ENCODE assay signal across 14 cellular contexts in the genomic region with DNA sequence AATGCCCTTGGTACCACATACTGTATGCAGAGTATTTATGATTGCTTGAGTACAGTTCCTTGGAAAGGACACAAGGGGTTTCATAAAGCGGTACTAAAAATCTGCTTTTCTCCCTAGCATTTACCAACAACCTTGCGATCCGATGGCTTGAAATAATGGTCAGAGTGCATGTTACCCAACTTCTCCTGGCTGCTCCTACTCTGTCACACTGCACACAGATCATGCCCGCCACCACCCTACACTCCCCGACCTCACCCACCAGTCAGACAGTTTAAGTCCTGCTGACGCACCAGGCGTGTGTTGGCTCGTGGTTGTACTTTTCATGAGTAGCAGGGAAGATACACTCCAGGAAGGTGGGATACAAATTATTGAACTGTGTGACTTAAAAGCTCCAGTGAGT.
DNase-seq lines count a peak whose midpoint lies in the region; ATAC-seq and TF ChIP-seq lines count a peak whose summit lies in the region.
"Had no signal": no experiment of that assay in that cellular context is flagged by ENCODE, and none has a peak within 500 bp of the region (broad histone marks: within the 10 kb centered on the region; RNA-seq: fewer than 3 reads in every experiment).

No MANE protein-coding gene starts in this region.

- no peak overlapping the region for H3K14ac ChIP-seq in H9 (ENCODE audit: insufficient read depth, low read length)

- no peaks in the 10 kb centered on the region for H3K23me2 ChIP-seq in H9 (ENCODE audit: insufficient read length, low read depth, low read length, poor library complexity, severe bottlenecking)

- H3K27ac Mint-ChIP-seq in H9 (peak overlapping the region in 1 of 3 experiments; percentile 52; a peak in 2 of 7 replicates), progenitor cell of endocrine pancreas (no peak overlapping the region)
- no peak overlapping the region for H3K27ac Mint-ChIP-seq in activated CD4-positive, alpha-beta T cell treated with anti-CD3 and anti-CD28 coated beads, Interleukin-2, amount 10 ng/mL, durations not matched to agents 7 days and 5 days
- H3K27ac Mint-ChIP-seq: CD8-positive, alpha-beta memory T cell; GM23338 had no signal

- ATAC-seq in foreskin keratinocyte: peak; percentile 37
- peak; percentile 78 to 94 (median 86) for ATAC-seq in right lobe of liver
- no peak for ATAC-seq in stimulated activated naive CD8-positive, alpha-beta T cell treated with anti-CD3 and anti-CD28 coated beads, Interleukin-15, Interleukin-2, amounts not matched to agents 100 U/mL and 50 U/mL, for 24 hours
- ATAC-seq: GM23338 had no signal

- H3K4me1 Mint-ChIP-seq in H9 (peaks cover 0 to 4% of the 10 kb centered on the region in 2 experiments; a peak in 1 of 4 replicates), progenitor cell of endocrine pancreas (ENCODE audit: low read depth) (no peaks in the 10 kb centered on the region)
- no peaks in the 10 kb centered on the region for H3K4me1 Mint-ChIP-seq in activated CD4-positive, alpha-beta T cell treated with anti-CD3 and anti-CD28 coated beads, Interleukin-2, amount 10 ng/mL, durations not matched to agents 7 days and 5 days
- H3K4me1 Mint-ChIP-seq: GM23338 had no signal

- H3K27ac ChIP-seq in H9 (ENCODE audit: insufficient read length, low read depth, low read length): no peak overlapping the region
- no peak overlapping the region for H3K27ac ChIP-seq in foreskin keratinocyte
- H3K27ac ChIP-seq in right lobe of liver: peak overlapping the region; percentile 65 to 86 (median 76)

- no peak overlapping the region for H3K9ac ChIP-seq in H9 (ENCODE audit: extremely low read depth, insufficient read length, low read length)

- H3K4me3 Mint-ChIP-seq in H9 (no peak overlapping the region), progenitor cell of endocrine pancreas (ENCODE audit: low read depth) (no peak overlapping the region)
- H3K4me3 Mint-ChIP-seq in activated CD4-positive, alpha-beta T cell treated with anti-CD3 and anti-CD28 coated beads, Interleukin-2, amount 10 ng/mL, durations not matched to agents 7 days and 5 days: no peak overlapping the region
- H3K4me3 Mint-ChIP-seq: GM23338 had no signal

- H2BK120ac ChIP-seq in H9 (ENCODE audit: low read depth, low read length, poor library complexity, severe bottlenecking): no peak overlapping the region

- intact Hi-C loops in right lobe of liver (cut with DNase I): no loop called here

- H4K91ac ChIP-seq in H9 (ENCODE audit: insufficient read length, low read depth, low read length): no peak overlapping the region

- DNase-seq in H9 (no peak), foreskin keratinocyte (no peak), right lobe of liver (peak; percentile 82 to 92 (median 92)), progenitor cell of endocrine pancreas (ENCODE audit: low spot score, unreplicated experiment) (no peak), foreskin fibroblast (no peak)
- no peak for DNase-seq in activated CD4-positive, alpha-beta T cell treated with anti-CD3 and anti-CD28 coated beads, Interleukin-2, amount 10 ng/mL, durations not matched to agents 7 days and 5 days
- DNase-seq in stimulated activated naive CD8-positive, alpha-beta T cell treated with anti-CD3 and anti-CD28 coated beads, Interleukin-15, Interleukin-2, amounts not matched to agents 100 U/mL and 50 U/mL, for 24 hours: no peak
- DNase-seq: BE2C; Caco-2; CD8-positive, alpha-beta memory T cell; DND-41; GDM1 had no signal

- H3K79me2 ChIP-seq in H9 (ENCODE audit: insufficient read depth, low read length): no peaks in the 10 kb centered on the region

- no peaks in the 10 kb centered on the region for H3K36me3 ChIP-seq in right lobe of liver
- H3K36me3 ChIP-seq: BE2C, HAP-1 had no signal

- H3K4me3 ChIP-seq in right lobe of liver: no peak overlapping the region
- H3K4me3 ChIP-seq in foreskin fibroblast (ENCODE audit: low read depth in 1 of 2, low read length in 2 of 2): no peak overlapping the region
- H3K4me3 ChIP-seq: GM23338, HAP-1 had no signal

- H3K4ac ChIP-seq in H9 (ENCODE audit: low read depth, low read length): no peak overlapping the region

- H3K27me3 ChIP-seq in H9 (ENCODE audit: insufficient read depth, low read length) (no peaks in the 10 kb centered on the region), foreskin keratinocyte (no peaks in the 10 kb centered on the region), right lobe of liver (no peaks in the 10 kb centered on the region)
- H3K27me3 ChIP-seq: BE2C had no signal

- H3K36me3 Mint-ChIP-seq in H9 (ENCODE audit: insufficient read depth in 1 of 3, low read depth in 3 of 3) (no peaks in the 10 kb centered on the region), progenitor cell of endocrine pancreas (ENCODE audit: insufficient read depth) (no peaks in the 10 kb centered on the region)
- H3K36me3 Mint-ChIP-seq in activated CD4-positive, alpha-beta T cell treated with anti-CD3 and anti-CD28 coated beads, Interleukin-2, amount 10 ng/mL, durations not matched to agents 7 days and 5 days (ENCODE audit: low read depth): no peaks in the 10 kb centered on the region

- H2AK5ac ChIP-seq in H9 (ENCODE audit: insufficient read length, low read length): no peak overlapping the region

- no peak overlapping the region for H2BK5ac ChIP-seq in H9 (ENCODE audit: insufficient read length, low read length)

- H3K4me1 ChIP-seq in H9 (ENCODE audit: insufficient read depth, low read length) (no peaks in the 10 kb centered on the region; the same call in 1 of the 2 replicates), foreskin keratinocyte (peaks cover 2% of the 10 kb centered on the region), right lobe of liver (peaks cover 0 to 44% (median 18%) of the 10 kb centered on the region in 4 donors)
- H3K4me1 ChIP-seq: Caco-2, HAP-1 had no signal

- H2BK20ac ChIP-seq in H9 (ENCODE audit: low read depth, low read length, poor library complexity, severe bottlenecking): no peak overlapping the region

- TF ChIP-seq POLR2A in right lobe of liver (IDR thresholded peaks at IDR 0.05): peak; percentile 70

- TF ChIP-seq CTCF in H9 (conservative IDR thresholded peaks at IDR 0.05): no peak
- no peak for TF ChIP-seq CTCF in foreskin keratinocyte (conservative IDR thresholded peaks at IDR 0.05)
- TF ChIP-seq CTCF in right lobe of liver (IDR thresholded peaks at IDR 0.05): peak in 1 of 4 donors; percentile 20
- TF ChIP-seq CTCF in progenitor cell of endocrine pancreas (IDR thresholded peaks at IDR 0.05; ENCODE audit: unreplicated experiment): no peak
- TF ChIP-seq CTCF in foreskin fibroblast (IDR thresholded peaks at IDR 0.05; ENCODE audit: low read depth, low read length): no peak

- H2AFZ ChIP-seq in H9 (ENCODE audit: low read length): no peak overlapping the region
- H2AFZ ChIP-seq: GM23338 had no signal

- H3K56ac ChIP-seq in H9 (ENCODE audit: insufficient read length, low read depth, low read length): no peak overlapping the region

- H2BK15ac ChIP-seq in H9 (ENCODE audit: low read depth, low read length): no peak overlapping the region

- peak overlapping the region; percentile 1 for H4K8ac ChIP-seq in H9 (replicated peaks; ENCODE audit: insufficient read length, low read depth, low read length)

- no peak overlapping the region for H3K18ac ChIP-seq in H9 (ENCODE audit: insufficient read length, low read depth, low read length)

- no peak overlapping the region for H2BK12ac ChIP-seq in H9 (ENCODE audit: insufficient read length, low read depth, low read length)

- H3T11ph ChIP-seq in H9 (ENCODE audit: low read length): no peak overlapping the region

- no peak overlapping the region for H3K4me2 ChIP-seq in H9 (ENCODE audit: insufficient read depth, insufficient read length, low read length)
- H3K4me2 ChIP-seq: GM23338 had no signal

- H3K79me1 ChIP-seq in H9 (ENCODE audit: insufficient read depth, low read depth, low read length, poor library complexity, severe bottlenecking): no peaks in the 10 kb centered on the region

- POLR2A ChIA-PET in activated CD4-positive, alpha-beta T cell treated with anti-CD3 and anti-CD28 coated beads, Interleukin-2, amount 10 ng/mL, durations not matched to agents 7 days and 5 days (lab: Charles Lee): no interaction called here

- WGBS in H9 (ENCODE audit: extremely low coverage, insufficient read length, low lambda C conversion rate): no CpG with 5 or more reads among the region's 8 CpGs
- WGBS in right lobe of liver (ENCODE audit: insufficient coverage, low coverage, low lambda C conversion rate, missing lambda C conversion rate): 29% methylated on average over 8 of the region's 8 CpGs

- H3K27me3 Mint-ChIP-seq in H9 (ENCODE audit: low read depth): no peaks in the 10 kb centered on the region
- H3K27me3 Mint-ChIP-seq in activated CD4-positive, alpha-beta T cell treated with anti-CD3 and anti-CD28 coated beads, Interleukin-2, amount 10 ng/mL, durations not matched to agents 7 days and 5 days: no peaks in the 10 kb centered on the region
- peaks cover 22% of the 10 kb centered on the region for H3K27me3 Mint-ChIP-seq in progenitor cell of endocrine pancreas

- H4K20me1 ChIP-seq in H9 (ENCODE audit: control insufficient read depth, insufficient read depth, insufficient read length): no peaks in the 10 kb centered on the region

- CTCF ChIA-PET in activated CD4-positive, alpha-beta T cell treated with anti-CD3 and anti-CD28 coated beads, Interleukin-2, amount 10 ng/mL, durations not matched to agents 7 days and 5 days (lab: Charles Lee): interaction anchor here (0.6 to 1.1 kb wide), 2 partner anchors 12 to 128 kb away, joined by 3 read pairs; no protein-coding TSS in a partner anchor

- H3K9me3 ChIP-seq in H9 (ENCODE audit: control insufficient read depth, low read depth, low read length) (no peaks in the 10 kb centered on the region), right lobe of liver (no peaks in the 10 kb centered on the region)
- H3K9me3 ChIP-seq: BE2C, Caco-2, HAP-1 had no signal

- H4K5ac ChIP-seq in H9 (ENCODE audit: insufficient read length, low read depth, low read length): no peak overlapping the region

- H3K9me3 Mint-ChIP-seq in H9 (no peaks in the 10 kb centered on the region), progenitor cell of endocrine pancreas (ENCODE audit: low read depth) (no peaks in the 10 kb centered on the region)
- no peaks in the 10 kb centered on the region for H3K9me3 Mint-ChIP-seq in activated CD4-positive, alpha-beta T cell treated with anti-CD3 and anti-CD28 coated beads, Interleukin-2, amount 10 ng/mL, durations not matched to agents 7 days and 5 days
- H3K9me3 Mint-ChIP-seq: CD8-positive, alpha-beta memory T cell; GM23338 had no signal

- no peak overlapping the region for H3K23ac ChIP-seq in H9 (ENCODE audit: insufficient read length, low read depth, low read length)

Comparison
In these comparisons a context has a peak if more than half of its experiments do, and no peak if none do; other contexts are left out.
1. DNase-seq: peak in right lobe of liver (3 of 3); none in H9 (single experiment), foreskin keratinocyte (0 of 2), activated CD4-positive, alpha-beta T cell treated with anti-CD3 and anti-CD28 coated beads, Interleukin-2, amount 10 ng/mL, durations not matched to agents 7 days and 5 days (single experiment), stimulated activated naive CD8-positive, alpha-beta T cell treated with anti-CD3 and anti-CD28 coated beads, Interleukin-15, Interleukin-2, amounts not matched to agents 100 U/mL and 50 U/mL, for 24 hours (single experiment), progenitor cell of endocrine pancreas (single experiment) and foreskin fibroblast (0 of 2).
2. H3K27ac ChIP-seq: peak in right lobe of liver (3 of 3); none in H9 (single experiment) and foreskin keratinocyte (single experiment).